9 cellular contexts compared by ENCODE assay signal in the genomic region with DNA sequence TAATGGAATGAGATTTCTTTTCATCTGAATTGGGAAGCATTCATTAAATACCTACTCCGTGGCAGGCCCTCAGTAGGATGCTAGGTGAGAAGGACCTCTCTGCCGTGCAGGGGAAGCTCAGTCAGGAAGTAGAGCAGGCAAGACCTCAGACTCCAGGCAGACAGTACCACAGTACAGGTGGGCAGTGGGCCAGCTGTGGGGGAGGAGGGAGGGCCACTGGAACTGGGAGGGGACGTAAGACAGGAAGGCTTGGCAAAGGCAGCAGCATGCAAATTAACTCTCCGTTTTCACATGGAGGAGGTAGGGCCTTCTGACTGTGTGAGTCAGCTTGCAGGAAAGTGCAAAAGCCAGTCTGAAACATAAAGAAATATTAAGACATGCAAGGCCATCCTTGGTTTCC.
DNase-seq lines count a peak whose midpoint lies in the region; ATAC-seq and TF ChIP-seq lines count a peak whose summit lies in the region.
"Had no signal": no experiment of that assay in that cellular context is flagged by ENCODE, and none has a peak within 500 bp of the region (broad histone marks: within the 10 kb centered on the region; RNA-seq: fewer than 3 reads in every experiment).

No MANE protein-coding gene starts in this region.

- peak; percentile 36 for DNase-seq in AG04449 (ENCODE audit: low read depth, low spot score)
- peak; percentile 38 for DNase-seq in GM23338 (ENCODE audit: low spot score)
- peak; percentile 73 to 77 for DNase-seq in NCI-H526 (lab: John Stamatoyannopoulos, UW)
- peak; percentile 65 for DNase-seq in epithelial cell of esophagus (ENCODE audit: low read depth)
- peak; percentile 38 for DNase-seq in omental fat pad (ENCODE audit: low spot score)
- no peak for DNase-seq in stimulated activated naive CD4-positive, alpha-beta T cell treated with Interleukin-2 at 50 U/mL for 16 hours (lab: John Stamatoyannopoulos, UW)
- no peak for DNase-seq in globus pallidus (ENCODE audit: low spot score)

- H3K27ac Mint-ChIP-seq in GM23338, result no peak overlapping the region

- H3K27ac ChIP-seq in GM23338 (ENCODE audit: low read depth), result no peak overlapping the region
- H3K27ac ChIP-seq: tibial nerve had no signal

- H3K27me3 ChIP-seq in GM23338 (ENCODE audit: insufficient read depth), result no peaks in the 10 kb centered on the region
- H3K27me3 ChIP-seq: tibial nerve had no signal

- POLR2A ChIA-PET in AG04449 (lab: Yijun Ruan, JAX), result no interaction called here

- TF ChIP-seq CTCF in AG04449 (IDR thresholded peaks at IDR 0.05; ENCODE audit: insufficient read depth, low read length, missing control alignments), result no peak
- no peak for TF ChIP-seq CTCF in GM23338 (conservative IDR thresholded peaks at IDR 0.05; ENCODE audit: low read depth in 2 of 2)
- TF ChIP-seq CTCF in epithelial cell of esophagus (IDR thresholded peaks at IDR 0.05; ENCODE audit: insufficient read depth, low read depth, low read length, missing control alignments), result no peak
- no peak for TF ChIP-seq CTCF in omental fat pad (IDR thresholded peaks at IDR 0.05)

- H3K9me3 Mint-ChIP-seq in GM23338, result no peaks in the 10 kb centered on the region

- 0 out of 2 replicates have a peak, but pooled peaks cover 8% of the 10 kb centered on the region for H3K9me2 ChIP-seq in GM23338 (ENCODE audit: insufficient read depth)

- CTCF ChIA-PET in AG04449 (lab: Yijun Ruan, JAX), result interaction anchor here (0.8 to 1.8 kb wide), 8 partner anchors 8 to 379 kb away, joined by 3 to 6 read pairs (median 4); a partner anchor contains a TSS

- H3K4me3 ChIP-seq in AG04449 (ENCODE audit: low read depth, low read length), result no peak overlapping the region
- H3K4me3 ChIP-seq in GM23338, result no peak overlapping the region
- H3K4me3 ChIP-seq in epithelial cell of esophagus (ENCODE audit: low read length), result no peak overlapping the region
- H3K4me3 ChIP-seq: tibial nerve had no signal

- H2AFZ ChIP-seq in GM23338, result peak overlapping the region; percentile 44; the same call in 1 of the 2 replicates

- no peaks in the 10 kb centered on the region for H3F3A ChIP-seq in GM23338 (replicated peaks; ENCODE audit: low read depth)

- ATAC-seq in GM23338 (peak; percentile 79), omental fat pad (ENCODE audit: low FRiP score) (peak; percentile 81), GM21528 (IDR thresholded peaks at IDR 0.05; ENCODE audit: low FRiP score, unreplicated experiment) (no peak)

- H3K4me3 Mint-ChIP-seq in GM23338, result no peak overlapping the region

- H3K4me1 ChIP-seq in GM23338 (ENCODE audit: insufficient read depth), result no peaks in the 10 kb centered on the region

- no peaks in the 10 kb centered on the region; the same call in 2 of the 3 replicates for H3K36me3 Mint-ChIP-seq in GM23338 (ENCODE audit: low read depth)

- H3K27me3 Mint-ChIP-seq in GM23338 (ENCODE audit: insufficient read depth, low read depth, poor library complexity), result peaks cover 6% of the 10 kb centered on the region

- H3K79me2 ChIP-seq in GM23338 (replicated peaks; ENCODE audit: insufficient read depth), result no peaks in the 10 kb centered on the region

- peaks cover 15% of the 10 kb centered on the region for H3K4me1 Mint-ChIP-seq in GM23338

- no peaks in the 10 kb centered on the region for H4K20me1 ChIP-seq in GM23338 (replicated peaks; ENCODE audit: insufficient read depth)

- no peak overlapping the region for H3K4me2 ChIP-seq in GM23338

- no peaks in the 10 kb centered on the region for H3K36me3 ChIP-seq in GM23338 (ENCODE audit: insufficient read depth)
- H3K36me3 ChIP-seq: tibial nerve had no signal

TF ChIP-seq in GM23338, 12 proteins besides CTCF, POLR2A, EP300 and RAD21:
- TF ChIP-seq CREB1 (CRISPR knock-in tag; IDR thresholded peaks at IDR 0.05; ENCODE audit: low read depth) (no peak), EZH2phosphoT487 (IDR thresholded peaks at IDR 0.05; ENCODE audit: unreplicated experiment) (no peak), NANOG (IDR thresholded peaks at IDR 0.05; ENCODE audit: borderline replicate concordance) (no peak), POLR2AphosphoS5 (IDR thresholded peaks at IDR 0.05; ENCODE audit: low read depth) (no peak), EZH2 (IDR thresholded peaks at IDR 0.05; ENCODE audit: low read depth, unreplicated experiment) (no peak)
- TF ChIP-seq, protein P1, sequence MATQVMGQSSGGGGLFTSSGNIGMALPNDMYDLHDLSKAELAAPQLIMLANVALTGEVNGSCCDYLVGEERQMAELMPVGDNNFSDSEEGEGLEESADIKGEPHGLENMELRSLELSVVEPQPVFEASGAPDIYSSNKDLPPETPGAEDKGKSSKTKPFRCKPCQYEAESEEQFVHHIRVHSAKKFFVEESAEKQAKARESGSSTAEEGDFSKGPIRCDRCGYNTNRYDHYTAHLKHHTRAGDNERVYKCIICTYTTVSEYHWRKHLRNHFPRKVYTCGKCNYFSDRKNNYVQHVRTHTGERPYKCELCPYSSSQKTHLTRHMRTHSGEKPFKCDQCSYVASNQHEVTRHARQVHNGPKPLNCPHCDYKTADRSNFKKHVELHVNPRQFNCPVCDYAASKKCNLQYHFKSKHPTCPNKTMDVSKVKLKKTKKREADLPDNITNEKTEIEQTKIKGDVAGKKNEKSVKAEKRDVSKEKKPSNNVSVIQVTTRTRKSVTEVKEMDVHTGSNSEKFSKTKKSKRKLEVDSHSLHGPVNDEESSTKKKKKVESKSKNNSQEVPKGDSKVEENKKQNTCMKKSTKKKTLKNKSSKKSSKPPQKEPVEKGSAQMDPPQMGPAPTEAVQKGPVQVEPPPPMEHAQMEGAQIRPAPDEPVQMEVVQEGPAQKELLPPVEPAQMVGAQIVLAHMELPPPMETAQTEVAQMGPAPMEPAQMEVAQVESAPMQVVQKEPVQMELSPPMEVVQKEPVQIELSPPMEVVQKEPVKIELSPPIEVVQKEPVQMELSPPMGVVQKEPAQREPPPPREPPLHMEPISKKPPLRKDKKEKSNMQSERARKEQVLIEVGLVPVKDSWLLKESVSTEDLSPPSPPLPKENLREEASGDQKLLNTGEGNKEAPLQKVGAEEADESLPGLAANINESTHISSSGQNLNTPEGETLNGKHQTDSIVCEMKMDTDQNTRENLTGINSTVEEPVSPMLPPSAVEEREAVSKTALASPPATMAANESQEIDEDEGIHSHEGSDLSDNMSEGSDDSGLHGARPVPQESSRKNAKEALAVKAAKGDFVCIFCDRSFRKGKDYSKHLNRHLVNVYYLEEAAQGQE (IDR thresholded peaks at IDR 0.05; ENCODE audit: unreplicated experiment), result no peak

Comparison
In these comparisons a context has a peak if more than half of its experiments do, and no peak if none do; other contexts are left out.
1. DNase-seq: peak in AG04449 (single experiment), GM23338 (single experiment), NCI-H526 (2 of 2), epithelial cell of esophagus (single experiment) and omental fat pad (single experiment); none in stimulated activated naive CD4-positive, alpha-beta T cell treated with Interleukin-2 at 50 U/mL for 16 hours (single experiment) and globus pallidus (single experiment).